ENCODE assay signal across 11 cellular contexts in the genomic region with DNA sequence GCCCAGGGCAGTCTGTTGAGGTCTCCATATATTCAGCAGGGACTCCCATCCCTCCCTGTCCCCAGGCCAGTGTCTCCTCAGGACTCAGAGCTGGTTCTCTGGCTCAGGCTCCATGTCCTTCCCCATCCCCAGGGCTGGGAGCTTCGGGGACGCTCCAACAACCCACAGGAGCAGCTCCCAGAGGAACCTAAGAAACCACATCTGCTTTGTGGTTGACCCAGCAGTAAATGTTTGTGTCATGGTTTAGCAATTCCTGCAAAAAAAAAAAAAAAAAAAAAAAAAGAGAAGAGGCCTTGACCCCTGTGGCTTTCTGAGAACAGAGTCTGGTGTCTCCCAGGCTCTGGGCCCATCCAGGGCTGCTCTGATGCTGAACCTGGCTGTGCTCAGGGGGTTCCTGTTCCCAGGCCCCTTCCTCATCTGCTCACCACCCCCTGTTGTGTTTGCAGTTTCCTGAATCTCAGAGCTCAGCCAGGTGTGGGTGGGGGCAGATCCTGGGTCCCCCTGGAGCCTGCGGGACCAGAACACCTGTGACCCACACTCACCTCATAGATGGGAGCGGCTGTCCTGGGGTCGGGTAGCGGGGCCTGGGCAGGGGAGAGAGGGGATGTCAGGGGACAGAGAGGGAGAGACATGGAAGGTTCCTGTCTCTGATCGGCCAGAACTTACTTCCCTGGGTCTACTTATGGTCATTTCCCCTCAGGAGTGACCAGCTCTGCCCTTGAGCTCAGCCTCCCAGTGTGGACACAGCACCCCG. TPM values are rescaled to one million over a fixed set of nuclear protein-coding genes. Genes with fewer than 3 reads are reported as not detected.
A peak's percentile ranks its signal among the peaks of the same experiment; 100 is the strongest.
DNase-seq lines count a peak whose midpoint lies in the region; ATAC-seq, FAIRE-seq and TF ChIP-seq lines count a peak whose summit lies in the region.
"Had no signal": no experiment of that assay in that cellular context is flagged by ENCODE, and none has a peak within 500 bp of the region (broad histone marks: within the 10 kb centered on the region; RNA-seq: fewer than 3 reads in every experiment).

No MANE protein-coding gene starts in this region.

- POLR2A ChIA-PET in BJ (lab: Charles Lee), result interaction anchor here (0.6 kb wide), 1 partner anchor 148 kb away, joined by 32 read pairs; no protein-coding TSS in a partner anchor

- no peak for TF ChIP-seq POLR2A in uterus (IDR thresholded peaks at IDR 0.05)

- TF ChIP-seq CTCF in BJ (IDR thresholded peaks at IDR 0.05; ENCODE audit: insufficient read depth, low read depth, low read length) (no peak), mucosa of descending colon (IDR thresholded peaks at IDR 0.05) (no peak), smooth muscle cell (IDR thresholded peaks at IDR 0.05; ENCODE audit: borderline replicate concordance, insufficient read depth, poor library complexity, severe bottlenecking) (no peak), uterus (IDR thresholded peaks at IDR 0.05) (no peak)

- intact Hi-C loops in mucosa of descending colon (cut with DNase I, micrococcal nuclease), result no loop called here
- intact Hi-C loops in uterus (cut with DNase I; ENCODE audit: low total_unique reads), result no loop called here

- H3K36me3 ChIP-seq in BJ (ENCODE audit: control insufficient read depth, insufficient read depth, low read length), result no peaks in the 10 kb centered on the region
- H3K36me3 ChIP-seq in mucosa of descending colon (ENCODE audit: low read depth), result no peaks in the 10 kb centered on the region
- H3K36me3 ChIP-seq in smooth muscle cell (ENCODE audit: low read depth), result no peaks in the 10 kb centered on the region
- H3K36me3 ChIP-seq in uterus, result no peaks in the 10 kb centered on the region

- WGBS in smooth muscle cell (ENCODE audit: low lambda C conversion rate), result 56% methylated on average over 5 of the region's 8 CpGs

- H2AFZ ChIP-seq in smooth muscle cell (ENCODE audit: low read depth), result no peak overlapping the region

- peaks cover 39% of the 10 kb centered on the region for H3K27me3 ChIP-seq in BJ (ENCODE audit: control insufficient read depth, insufficient read depth, low read length)
- peaks cover 3% of the 10 kb centered on the region for H3K27me3 ChIP-seq in smooth muscle cell (ENCODE audit: low read depth)
- H3K27me3 ChIP-seq in uterus, result no peaks in the 10 kb centered on the region

- CTCF ChIA-PET in BJ (lab: Yijun Ruan, JAX), result interaction anchor here (0.6 to 4.1 kb wide), 4 partner anchors 9 to 1088 kb away, joined by 3 to 17 read pairs (median 3); no protein-coding TSS in a partner anchor

- ATAC-seq in mucosa of descending colon, result peak; percentile 40
- ATAC-seq: activated CD8-positive, alpha-beta T cell treated with anti-CD3 and anti-CD28 coated beads, Interleukin-2, amount 10 ng/mL, durations not matched to agents 7 days and 5 days; stimulated activated naive CD8-positive, alpha-beta T cell treated with anti-CD3 and anti-CD28 coated beads, Interleukin-15, amount 100 ng/mL, for 72 hours had no signal

- no peaks in the 10 kb centered on the region for H3F3A ChIP-seq in smooth muscle cell (ENCODE audit: low read depth)

- H3K4me1 ChIP-seq in mucosa of descending colon (ENCODE audit: low read depth) (no peaks in the 10 kb centered on the region), smooth muscle cell (ENCODE audit: low read depth) (no peaks in the 10 kb centered on the region), uterus (no peaks in the 10 kb centered on the region)

- peaks cover 12% of the 10 kb centered on the region for H4K20me1 ChIP-seq in smooth muscle cell (ENCODE audit: low read depth)

- FAIRE-seq in endometrium (lab: Jason Lieb, UNC), result peak; percentile 61

- H3K4me3 ChIP-seq in BJ (ENCODE audit: low read depth, low read length) (no peak overlapping the region), mucosa of descending colon (no peak overlapping the region), smooth muscle cell (no peak overlapping the region), uterus (no peak overlapping the region)

- H3K4me2 ChIP-seq in smooth muscle cell, result no peak overlapping the region

- H3K9me3 ChIP-seq in mucosa of descending colon (peaks cover 3% of the 10 kb centered on the region), smooth muscle cell (replicated peaks; ENCODE audit: low read depth) (no peaks in the 10 kb centered on the region), uterus (no peaks in the 10 kb centered on the region)

- H3K9ac ChIP-seq in smooth muscle cell (ENCODE audit: low read depth), result no peak overlapping the region

- no peaks in the 10 kb centered on the region for H3K79me2 ChIP-seq in smooth muscle cell (ENCODE audit: low read depth)

- no peak overlapping the region for H3K27ac ChIP-seq in smooth muscle cell (ENCODE audit: low read depth)
- H3K27ac ChIP-seq in uterus, result no peak overlapping the region

- DNase-seq in BJ (ENCODE audit: low read depth) (peak; percentile 67), M059J (ENCODE audit: low read depth) (peak; percentile 84), mucosa of descending colon (peak in 1 of 3 donors; percentile 44), smooth muscle cell (lab: John Stamatoyannopoulos, UW; ENCODE audit: unreplicated experiment) (no peak), NCI-H2081 (lab: John Stamatoyannopoulos, UW) (no peak), uterus (no peak)
- no peak for DNase-seq in activated CD4-positive, CD25-positive, alpha-beta regulatory T cell treated with anti-CD3 and anti-CD28 coated beads, Interleukin-2, amount 50 U/mL, for 72 hours
- DNase-seq: activated CD8-positive, alpha-beta T cell treated with anti-CD3 and anti-CD28 coated beads, Interleukin-2, amount 10 ng/mL, durations not matched to agents 7 days and 5 days; DMS 273 treated with DMSO at 0.1 percent for 48 hours; stimulated activated naive CD8-positive, alpha-beta T cell treated with anti-CD3 and anti-CD28 coated beads, Interleukin-15, amount 100 ng/mL, for 72 hours had no signal

RNA-seq across cellular contexts. Expression of a gene that starts 25.2 kb away (rescaled TPM):
- polyA plus RNA-seq in BJ (2011; rRNA removed), result 0.11 TPM in 1 of 2 replicates, not detected in the other
- not detected in 2 replicates for polyA minus RNA-seq in BJ (2011; rRNA and poly(A)+ RNA removed)
- total RNA-seq in M059J (2014; rRNA removed; shearing (Covaris generic)), result 0.62 and 0.98 TPM in 2 replicates
- total RNA-seq in mucosa of descending colon, result 1,000 to 10,000 TPM in 2 of 3 donors, 100 to 1,000 TPM in 1; 591 to 2,323 (median 1,343) TPM
- total RNA-seq in smooth muscle cell, result 0.36 and 4.5 TPM in 2 replicates
- polyA plus RNA-seq in smooth muscle cell, result 0.31 and 1.2 TPM in 2 replicates
- total RNA-seq in uterus, result 10 to 100 TPM in 2 of 4 donors, under 1 TPM in 2; 0.51 to 24.7 (median 6.5) TPM

RNA-seq across cellular contexts. Expression of a gene that starts 41.3 kb away (rescaled TPM):
- polyA plus RNA-seq in BJ (2011; rRNA removed), result not detected in 2 replicates
- polyA minus RNA-seq in BJ (2011; rRNA and poly(A)+ RNA removed), result not detected in 2 replicates
- total RNA-seq in M059J (2014; rRNA removed; shearing (Covaris generic)), result not detected in 2 replicates
- 1 to 10 TPM in 2 of 3 donors, under 1 TPM in 1; 0.32 to 5.1 (median 1.1) TPM for total RNA-seq in mucosa of descending colon
- total RNA-seq in smooth muscle cell, result not detected in 2 replicates
- not detected in 2 replicates for polyA plus RNA-seq in smooth muscle cell
- total RNA-seq in uterus, result under 1 TPM in 2 of 4 donors, not detected in 2; 0.14 to 0.51 TPM
- total RNA-seq: activated CD8-positive, alpha-beta T cell treated with anti-CD3 and anti-CD28 coated beads, Interleukin-2, amount 10 ng/mL, durations not matched to agents 7 days and 5 days had no signal

Comparison
In these comparisons a context has a peak if more than half of its experiments do, and no peak if none do; other contexts are left out.
1. DNase-seq: peak in BJ (single experiment) and M059J (single experiment); none in smooth muscle cell (single experiment), activated CD4-positive, CD25-positive, alpha-beta regulatory T cell treated with anti-CD3 and anti-CD28 coated beads, Interleukin-2, amount 50 U/mL, for 72 hours (single experiment), NCI-H2081 (0 of 2) and uterus (0 of 2).
2. RNA of a gene that starts 25.2 kb away (total RNA-seq): 591 to 2,323 TPM in mucosa of descending colon; 0.51 to 24.7 TPM in uterus, 0.36 to 4.5 TPM in smooth muscle cell and 0.62 to 0.98 TPM in M059J; every median in the first group is over 10 times any median in the second.